In genomic region chr1:40058097-40058452, GRCh38 we compare ENCODE assay signal across 11 cellular contexts. TPM values are rescaled to one million over a fixed set of nuclear protein-coding genes. Genes with fewer than 3 reads are reported as not detected.
DNase-seq lines count a peak whose midpoint lies in the region; ATAC-seq and TF ChIP-seq lines count a peak whose summit lies in the region.
"Had no signal": no experiment of that assay in that cellular context is flagged by ENCODE, and none has a peak within 500 bp of the region (broad histone marks: within the 10 kb centered on the region; RNA-seq: fewer than 3 reads in every experiment).

No MANE protein-coding gene starts in this region.

- no peak for DNase-seq in activated CD4-positive, alpha-beta T cell treated with anti-CD3 and anti-CD28 coated beads, Interleukin-2, amount 10 ng/mL, durations not matched to agents 7 days and 5 days
- no peak for DNase-seq in activated CD4-positive, alpha-beta T cell treated with anti-CD3 and anti-CD28 coated beads, Interleukin-2, amount 50 U/mL, for 4 hours
- DNase-seq in RWPE2 (ENCODE audit: low spot score), result no peak
- DNase-seq in epithelial cell of prostate (ENCODE audit: low read depth, low spot score), result no peak
- DNase-seq in stimulated activated CD4-positive, alpha-beta T cell treated with anti-CD3 and anti-CD28 coated beads, Interleukin-15, amount 100 ng/mL, for 24 hours, result no peak
- no peak for DNase-seq in Kasumi-1 (lab: John Stamatoyannopoulos, UW)
- DNase-seq: activated CD4-positive, CD25-positive, alpha-beta regulatory T cell; NCI-H2107; trophoblast cell had no signal

- H3K27me3 Mint-ChIP-seq in activated CD4-positive, alpha-beta T cell treated with anti-CD3 and anti-CD28 coated beads, Interleukin-2, amount 10 ng/mL, durations not matched to agents 7 days and 5 days, result no peaks in the 10 kb centered on the region

- peaks cover 81% of the 10 kb centered on the region for H3K36me3 ChIP-seq in RWPE2 (ENCODE audit: low read depth)
- H3K36me3 ChIP-seq in subcutaneous abdominal adipose tissue (ENCODE audit: control insufficient read depth in 5 of 5, insufficient read depth in 5 of 5, low read length in 5 of 5), result peaks cover 28 to 46% (median 39%) of the 10 kb centered on the region in 5 donors

- H3K4me3 Mint-ChIP-seq in activated CD4-positive, alpha-beta T cell treated with anti-CD3 and anti-CD28 coated beads, Interleukin-2, amount 10 ng/mL, durations not matched to agents 7 days and 5 days, result peak overlapping the region; percentile 57

- POLR2A ChIA-PET in activated CD4-positive, alpha-beta T cell treated with anti-CD3 and anti-CD28 coated beads, Interleukin-2, amount 10 ng/mL, durations not matched to agents 7 days and 5 days (lab: Charles Lee), result no interaction called here

- ATAC-seq in RWPE2 (ENCODE audit: low read depth) (no peak), HG03108 (IDR thresholded peaks at IDR 0.05; ENCODE audit: unreplicated experiment) (no peak)

- peaks cover 36% of the 10 kb centered on the region for H3K4me1 ChIP-seq in RWPE2 (ENCODE audit: insufficient read depth, poor library complexity, severe bottlenecking)
- H3K4me1 ChIP-seq in subcutaneous abdominal adipose tissue (ENCODE audit: control insufficient read depth in 5 of 5, insufficient read depth in 5 of 5, low read length in 5 of 5), result peaks cover 3 to 76% (median 43%) of the 10 kb centered on the region in 5 donors

- no peak overlapping the region for H3K9ac ChIP-seq in subcutaneous abdominal adipose tissue (ENCODE audit: low read length in 5 of 5)

- peaks cover 2% of the 10 kb centered on the region for H3K9me3 Mint-ChIP-seq in activated CD4-positive, alpha-beta T cell treated with anti-CD3 and anti-CD28 coated beads, Interleukin-2, amount 10 ng/mL, durations not matched to agents 7 days and 5 days

- no peak for TF ChIP-seq CTCF in RWPE2 (IDR thresholded peaks at IDR 0.05; ENCODE audit: poor library complexity, severe bottlenecking)

- H3K36me3 Mint-ChIP-seq in activated CD4-positive, alpha-beta T cell treated with anti-CD3 and anti-CD28 coated beads, Interleukin-2, amount 10 ng/mL, durations not matched to agents 7 days and 5 days (ENCODE audit: low read depth), result peaks cover 76% of the 10 kb centered on the region

- H3K27ac ChIP-seq in RWPE2 (ENCODE audit: poor library complexity, severe bottlenecking) (peak overlapping the region; percentile 81), epithelial cell of prostate (peak overlapping the region; percentile 94), subcutaneous abdominal adipose tissue (ENCODE audit: low read depth, low read length) (peak overlapping the region; percentile 58)

- peaks cover 83% of the 10 kb centered on the region for H3K4me1 Mint-ChIP-seq in activated CD4-positive, alpha-beta T cell treated with anti-CD3 and anti-CD28 coated beads, Interleukin-2, amount 10 ng/mL, durations not matched to agents 7 days and 5 days

- H3K4me3 ChIP-seq in RWPE2 (ENCODE audit: severe bottlenecking) (no peak overlapping the region), subcutaneous abdominal adipose tissue (ENCODE audit: low read depth in 1 of 5, low read length in 5 of 5) (no peak overlapping the region)

- H3K27ac Mint-ChIP-seq in activated CD4-positive, alpha-beta T cell treated with anti-CD3 and anti-CD28 coated beads, Interleukin-2, amount 10 ng/mL, durations not matched to agents 7 days and 5 days, result peak overlapping the region; percentile 93

- no peaks in the 10 kb centered on the region for H3K9me3 ChIP-seq in RWPE2 (ENCODE audit: severe bottlenecking)
- H3K9me3 ChIP-seq in subcutaneous abdominal adipose tissue (ENCODE audit: control insufficient read depth in 5 of 5, low read length in 5 of 5), result no peaks in the 10 kb centered on the region

- H3K27me3 ChIP-seq in RWPE2 (ENCODE audit: insufficient read depth, poor library complexity, severe bottlenecking), result no peaks in the 10 kb centered on the region
- H3K27me3 ChIP-seq in subcutaneous abdominal adipose tissue (ENCODE audit: control insufficient read depth in 5 of 5, insufficient read depth in 4 of 5, low read length in 5 of 5), result no peaks in the 10 kb centered on the region

- CTCF ChIA-PET in activated CD4-positive, alpha-beta T cell treated with anti-CD3 and anti-CD28 coated beads, Interleukin-2, amount 10 ng/mL, durations not matched to agents 7 days and 5 days (lab: Charles Lee), result interaction anchor here (0.5 to 1.2 kb wide), 4 partner anchors 9 to 374 kb away, joined by 3 to 7 read pairs (median 4); no protein-coding TSS in a partner anchor

RNA-seq across cellular contexts. Expression of gene CAP1, which starts 17.5 kb away (rescaled TPM):
- 100 to 1,000 TPM; 740 to 752 TPM for total RNA-seq in activated CD4-positive, alpha-beta T cell treated with anti-CD3 and anti-CD28 coated beads, Interleukin-2, amount 10 ng/mL, durations not matched to agents 7 days and 5 days

RNA-seq across cellular contexts. Expression of gene PPT1, which starts 39.0 kb away (rescaled TPM):
- total RNA-seq in activated CD4-positive, alpha-beta T cell treated with anti-CD3 and anti-CD28 coated beads, Interleukin-2, amount 10 ng/mL, durations not matched to agents 7 days and 5 days, result 100 to 1,000 TPM in 1 of 2 experiments, 10 to 100 TPM in 1; 93.8 to 112 TPM
